1 cellular context compared by ENCODE assay signal in the genomic region with DNA sequence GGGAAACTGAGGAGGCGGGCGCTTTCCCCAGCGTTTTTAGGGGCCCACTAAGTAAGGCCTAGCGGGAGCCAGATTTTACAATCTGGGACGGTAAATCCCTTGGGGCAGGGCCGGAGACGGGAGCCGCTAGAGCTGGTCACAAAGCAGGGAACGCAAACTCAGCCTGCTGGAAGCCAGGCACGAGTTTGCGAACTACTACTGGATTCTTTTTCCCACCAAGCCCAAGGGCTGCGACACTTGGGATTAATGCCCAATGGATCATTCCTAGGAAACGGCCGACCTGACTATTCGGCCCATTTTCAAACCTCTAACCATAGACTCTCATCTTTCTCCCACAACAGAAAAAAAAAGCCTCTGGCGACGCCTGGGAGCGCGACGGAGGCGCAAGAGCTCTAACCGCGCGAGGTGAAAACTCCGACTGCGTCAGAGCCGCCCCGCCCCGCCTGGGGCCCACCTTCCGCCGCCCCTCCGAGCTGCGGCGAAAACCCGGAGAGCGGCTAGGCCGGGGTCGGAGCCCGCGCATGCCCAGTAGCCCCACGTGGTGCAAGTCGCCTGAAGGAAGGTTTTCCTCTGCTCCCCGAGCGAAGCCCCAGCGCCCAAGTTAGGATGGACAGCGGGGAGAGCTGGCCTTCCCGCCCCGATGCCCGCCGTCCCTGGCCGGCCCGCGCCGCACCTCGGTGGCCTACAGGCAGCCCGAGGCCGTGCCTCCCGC.
TF ChIP-seq lines count a peak whose summit lies in the region.

No MANE protein-coding gene starts in this region.

TF ChIP-seq in WTC11, 78 proteins besides CTCF, POLR2A, EP300 and RAD21 (continued from another document and continues in another):
- TF ChIP-seq, protein P1, sequence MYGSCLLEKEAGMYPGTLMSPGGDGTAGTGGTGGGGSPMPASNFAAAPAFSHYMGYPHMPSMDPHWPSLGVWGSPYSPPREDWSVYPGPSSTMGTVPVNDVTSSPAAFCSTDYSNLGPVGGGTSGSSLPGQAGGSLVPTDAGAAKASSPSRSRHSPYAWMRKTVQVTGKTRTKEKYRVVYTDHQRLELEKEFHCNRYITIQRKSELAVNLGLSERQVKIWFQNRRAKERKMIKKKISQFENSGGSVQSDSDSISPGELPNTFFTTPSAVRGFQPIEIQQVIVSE (CRISPR knock-in tag; IDR thresholded peaks at IDR 0.05; ENCODE audit: borderline replicate concordance) = no peak
- TF ChIP-seq NFATC4 (CRISPR knock-in tag; IDR thresholded peaks at IDR 0.05) (no peak), NFYB (CRISPR knock-in tag; conservative IDR thresholded peaks at IDR 0.05; ENCODE audit: low read depth) (no peak), CBFB (CRISPR knock-in tag; IDR thresholded peaks at IDR 0.05; ENCODE audit: low read depth) (no peak), TEAD1 (CRISPR knock-in tag; IDR thresholded peaks at IDR 0.05) (0 out of 2 replicates have a peak, but pooled peaks have one; percentile 50), JAZF1 (CRISPR knock-in tag; IDR thresholded peaks at IDR 0.05) (no peak), GTF2I (CRISPR knock-in tag; conservative IDR thresholded peaks at IDR 0.05) (no peak), ZNF671 (CRISPR knock-in tag; IDR thresholded peaks at IDR 0.05) (no peak), TCF7 (CRISPR knock-in tag; IDR thresholded peaks at IDR 0.05; ENCODE audit: low read depth) (0 out of 2 replicates have a peak, but pooled peaks have one; percentile 56), SMAD4 (CRISPR knock-in tag; IDR thresholded peaks at IDR 0.05) (no peak), PRRX2 (CRISPR knock-in tag; IDR thresholded peaks at IDR 0.05) (no peak), ELF4 (CRISPR knock-in tag; IDR thresholded peaks at IDR 0.05; ENCODE audit: low read depth) (peak; percentile 82; the same call in 1 of the 2 replicates), CREM (CRISPR knock-in tag; IDR thresholded peaks at IDR 0.05) (peak; percentile 76; the same call in 1 of the 2 replicates), ZNF263 (CRISPR knock-in tag; IDR thresholded peaks at IDR 0.05; ENCODE audit: low read depth) (0 out of 2 replicates have a peak, but pooled peaks have one; percentile 28), ZNF219 (CRISPR knock-in tag; IDR thresholded peaks at IDR 0.05; ENCODE audit: borderline replicate concordance) (0 out of 2 replicates have a peak, but pooled peaks have one; percentile 34), KAT7 (CRISPR knock-in tag; IDR thresholded peaks at IDR 0.05; ENCODE audit: borderline replicate concordance) (no peak), FOXP1 (CRISPR knock-in tag; IDR thresholded peaks at IDR 0.05; ENCODE audit: borderline replicate concordance) (no peak)
- TF ChIP-seq, protein P2, sequence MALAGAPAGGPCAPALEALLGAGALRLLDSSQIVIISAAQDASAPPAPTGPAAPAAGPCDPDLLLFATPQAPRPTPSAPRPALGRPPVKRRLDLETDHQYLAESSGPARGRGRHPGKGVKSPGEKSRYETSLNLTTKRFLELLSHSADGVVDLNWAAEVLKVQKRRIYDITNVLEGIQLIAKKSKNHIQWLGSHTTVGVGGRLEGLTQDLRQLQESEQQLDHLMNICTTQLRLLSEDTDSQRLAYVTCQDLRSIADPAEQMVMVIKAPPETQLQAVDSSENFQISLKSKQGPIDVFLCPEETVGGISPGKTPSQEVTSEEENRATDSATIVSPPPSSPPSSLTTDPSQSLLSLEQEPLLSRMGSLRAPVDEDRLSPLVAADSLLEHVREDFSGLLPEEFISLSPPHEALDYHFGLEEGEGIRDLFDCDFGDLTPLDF (CRISPR knock-in tag; IDR thresholded peaks at IDR 0.05) = 0 out of 2 replicates have a peak, but pooled peaks have one; percentile 42
- TF ChIP-seq, protein P3, sequence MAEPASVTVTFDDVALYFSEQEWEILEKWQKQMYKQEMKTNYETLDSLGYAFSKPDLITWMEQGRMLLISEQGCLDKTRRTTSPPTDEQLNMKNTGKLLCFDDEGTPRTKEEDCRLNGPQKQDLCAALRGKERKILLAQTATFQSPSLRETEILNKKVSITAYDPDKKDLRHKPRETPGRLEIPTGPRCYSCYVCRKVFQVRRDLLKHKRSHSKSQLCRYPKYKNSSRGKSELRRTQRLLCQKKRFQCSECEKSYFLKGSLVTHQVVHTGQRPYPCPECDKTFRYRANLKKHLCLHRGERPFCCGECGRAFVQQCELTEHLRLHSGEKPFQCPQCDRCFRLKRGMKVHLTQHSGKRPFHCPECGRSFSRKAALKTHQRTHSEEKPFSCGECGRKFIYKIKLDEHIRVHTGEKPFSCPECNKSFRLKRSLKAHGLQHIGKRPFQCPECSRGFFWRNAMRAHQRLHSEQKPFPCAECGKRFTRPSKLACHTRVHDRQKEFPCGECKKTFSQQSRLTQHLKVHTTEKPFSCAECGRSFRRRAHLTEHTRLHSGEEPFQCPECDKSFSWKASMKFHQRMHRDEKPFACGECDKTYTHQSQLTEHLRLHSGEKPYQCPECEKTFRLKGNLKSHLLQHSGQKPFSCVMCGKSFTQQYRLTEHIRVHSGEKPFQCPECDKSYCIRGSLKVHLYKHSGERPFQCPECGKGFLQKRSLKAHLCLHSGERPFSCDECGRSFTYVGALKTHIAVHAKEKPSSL (CRISPR knock-in tag; conservative IDR thresholded peaks at IDR 0.05) = no peak
- TF ChIP-seq, protein P4, sequence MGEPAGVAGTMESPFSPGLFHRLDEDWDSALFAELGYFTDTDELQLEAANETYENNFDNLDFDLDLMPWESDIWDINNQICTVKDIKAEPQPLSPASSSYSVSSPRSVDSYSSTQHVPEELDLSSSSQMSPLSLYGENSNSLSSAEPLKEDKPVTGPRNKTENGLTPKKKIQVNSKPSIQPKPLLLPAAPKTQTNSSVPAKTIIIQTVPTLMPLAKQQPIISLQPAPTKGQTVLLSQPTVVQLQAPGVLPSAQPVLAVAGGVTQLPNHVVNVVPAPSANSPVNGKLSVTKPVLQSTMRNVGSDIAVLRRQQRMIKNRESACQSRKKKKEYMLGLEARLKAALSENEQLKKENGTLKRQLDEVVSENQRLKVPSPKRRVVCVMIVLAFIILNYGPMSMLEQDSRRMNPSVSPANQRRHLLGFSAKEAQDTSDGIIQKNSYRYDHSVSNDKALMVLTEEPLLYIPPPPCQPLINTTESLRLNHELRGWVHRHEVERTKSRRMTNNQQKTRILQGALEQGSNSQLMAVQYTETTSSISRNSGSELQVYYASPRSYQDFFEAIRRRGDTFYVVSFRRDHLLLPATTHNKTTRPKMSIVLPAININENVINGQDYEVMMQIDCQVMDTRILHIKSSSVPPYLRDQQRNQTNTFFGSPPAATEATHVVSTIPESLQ (CRISPR knock-in tag; IDR thresholded peaks at IDR 0.05) = no peak
- TF ChIP-seq, protein P5, sequence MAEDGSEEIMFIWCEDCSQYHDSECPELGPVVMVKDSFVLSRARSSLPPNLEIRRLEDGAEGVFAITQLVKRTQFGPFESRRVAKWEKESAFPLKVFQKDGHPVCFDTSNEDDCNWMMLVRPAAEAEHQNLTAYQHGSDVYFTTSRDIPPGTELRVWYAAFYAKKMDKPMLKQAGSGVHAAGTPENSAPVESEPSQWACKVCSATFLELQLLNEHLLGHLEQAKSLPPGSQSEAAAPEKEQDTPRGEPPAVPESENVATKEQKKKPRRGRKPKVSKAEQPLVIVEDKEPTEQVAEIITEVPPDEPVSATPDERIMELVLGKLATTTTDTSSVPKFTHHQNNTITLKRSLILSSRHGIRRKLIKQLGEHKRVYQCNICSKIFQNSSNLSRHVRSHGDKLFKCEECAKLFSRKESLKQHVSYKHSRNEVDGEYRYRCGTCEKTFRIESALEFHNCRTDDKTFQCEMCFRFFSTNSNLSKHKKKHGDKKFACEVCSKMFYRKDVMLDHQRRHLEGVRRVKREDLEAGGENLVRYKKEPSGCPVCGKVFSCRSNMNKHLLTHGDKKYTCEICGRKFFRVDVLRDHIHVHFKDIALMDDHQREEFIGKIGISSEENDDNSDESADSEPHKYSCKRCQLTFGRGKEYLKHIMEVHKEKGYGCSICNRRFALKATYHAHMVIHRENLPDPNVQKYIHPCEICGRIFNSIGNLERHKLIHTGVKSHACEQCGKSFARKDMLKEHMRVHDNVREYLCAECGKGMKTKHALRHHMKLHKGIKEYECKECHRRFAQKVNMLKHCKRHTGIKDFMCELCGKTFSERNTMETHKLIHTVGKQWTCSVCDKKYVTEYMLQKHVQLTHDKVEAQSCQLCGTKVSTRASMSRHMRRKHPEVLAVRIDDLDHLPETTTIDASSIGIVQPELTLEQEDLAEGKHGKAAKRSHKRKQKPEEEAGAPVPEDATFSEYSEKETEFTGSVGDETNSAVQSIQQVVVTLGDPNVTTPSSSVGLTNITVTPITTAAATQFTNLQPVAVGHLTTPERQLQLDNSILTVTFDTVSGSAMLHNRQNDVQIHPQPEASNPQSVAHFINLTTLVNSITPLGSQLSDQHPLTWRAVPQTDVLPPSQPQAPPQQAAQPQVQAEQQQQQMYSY (CRISPR knock-in tag; IDR thresholded peaks at IDR 0.05) = peak; percentile 99
- TF ChIP-seq, protein P6, sequence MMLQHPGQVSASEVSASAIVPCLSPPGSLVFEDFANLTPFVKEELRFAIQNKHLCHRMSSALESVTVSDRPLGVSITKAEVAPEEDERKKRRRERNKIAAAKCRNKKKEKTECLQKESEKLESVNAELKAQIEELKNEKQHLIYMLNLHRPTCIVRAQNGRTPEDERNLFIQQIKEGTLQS (CRISPR knock-in tag; conservative IDR thresholded peaks at IDR 0.05) = no peak
- TF ChIP-seq, protein P7, sequence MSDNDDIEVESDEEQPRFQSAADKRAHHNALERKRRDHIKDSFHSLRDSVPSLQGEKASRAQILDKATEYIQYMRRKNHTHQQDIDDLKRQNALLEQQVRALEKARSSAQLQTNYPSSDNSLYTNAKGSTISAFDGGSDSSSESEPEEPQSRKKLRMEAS (CRISPR knock-in tag; IDR thresholded peaks at IDR 0.05) = peak; percentile 92; the same call in 1 of the 2 replicates
- TF ChIP-seq, protein P8, sequence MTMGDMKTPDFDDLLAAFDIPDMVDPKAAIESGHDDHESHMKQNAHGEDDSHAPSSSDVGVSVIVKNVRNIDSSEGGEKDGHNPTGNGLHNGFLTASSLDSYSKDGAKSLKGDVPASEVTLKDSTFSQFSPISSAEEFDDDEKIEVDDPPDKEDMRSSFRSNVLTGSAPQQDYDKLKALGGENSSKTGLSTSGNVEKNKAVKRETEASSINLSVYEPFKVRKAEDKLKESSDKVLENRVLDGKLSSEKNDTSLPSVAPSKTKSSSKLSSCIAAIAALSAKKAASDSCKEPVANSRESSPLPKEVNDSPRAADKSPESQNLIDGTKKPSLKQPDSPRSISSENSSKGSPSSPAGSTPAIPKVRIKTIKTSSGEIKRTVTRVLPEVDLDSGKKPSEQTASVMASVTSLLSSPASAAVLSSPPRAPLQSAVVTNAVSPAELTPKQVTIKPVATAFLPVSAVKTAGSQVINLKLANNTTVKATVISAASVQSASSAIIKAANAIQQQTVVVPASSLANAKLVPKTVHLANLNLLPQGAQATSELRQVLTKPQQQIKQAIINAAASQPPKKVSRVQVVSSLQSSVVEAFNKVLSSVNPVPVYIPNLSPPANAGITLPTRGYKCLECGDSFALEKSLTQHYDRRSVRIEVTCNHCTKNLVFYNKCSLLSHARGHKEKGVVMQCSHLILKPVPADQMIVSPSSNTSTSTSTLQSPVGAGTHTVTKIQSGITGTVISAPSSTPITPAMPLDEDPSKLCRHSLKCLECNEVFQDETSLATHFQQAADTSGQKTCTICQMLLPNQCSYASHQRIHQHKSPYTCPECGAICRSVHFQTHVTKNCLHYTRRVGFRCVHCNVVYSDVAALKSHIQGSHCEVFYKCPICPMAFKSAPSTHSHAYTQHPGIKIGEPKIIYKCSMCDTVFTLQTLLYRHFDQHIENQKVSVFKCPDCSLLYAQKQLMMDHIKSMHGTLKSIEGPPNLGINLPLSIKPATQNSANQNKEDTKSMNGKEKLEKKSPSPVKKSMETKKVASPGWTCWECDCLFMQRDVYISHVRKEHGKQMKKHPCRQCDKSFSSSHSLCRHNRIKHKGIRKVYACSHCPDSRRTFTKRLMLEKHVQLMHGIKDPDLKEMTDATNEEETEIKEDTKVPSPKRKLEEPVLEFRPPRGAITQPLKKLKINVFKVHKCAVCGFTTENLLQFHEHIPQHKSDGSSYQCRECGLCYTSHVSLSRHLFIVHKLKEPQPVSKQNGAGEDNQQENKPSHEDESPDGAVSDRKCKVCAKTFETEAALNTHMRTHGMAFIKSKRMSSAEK (CRISPR knock-in tag; IDR thresholded peaks at IDR 0.05; ENCODE audit: borderline replicate concordance) = no peak
- TF ChIP-seq, protein P9, sequence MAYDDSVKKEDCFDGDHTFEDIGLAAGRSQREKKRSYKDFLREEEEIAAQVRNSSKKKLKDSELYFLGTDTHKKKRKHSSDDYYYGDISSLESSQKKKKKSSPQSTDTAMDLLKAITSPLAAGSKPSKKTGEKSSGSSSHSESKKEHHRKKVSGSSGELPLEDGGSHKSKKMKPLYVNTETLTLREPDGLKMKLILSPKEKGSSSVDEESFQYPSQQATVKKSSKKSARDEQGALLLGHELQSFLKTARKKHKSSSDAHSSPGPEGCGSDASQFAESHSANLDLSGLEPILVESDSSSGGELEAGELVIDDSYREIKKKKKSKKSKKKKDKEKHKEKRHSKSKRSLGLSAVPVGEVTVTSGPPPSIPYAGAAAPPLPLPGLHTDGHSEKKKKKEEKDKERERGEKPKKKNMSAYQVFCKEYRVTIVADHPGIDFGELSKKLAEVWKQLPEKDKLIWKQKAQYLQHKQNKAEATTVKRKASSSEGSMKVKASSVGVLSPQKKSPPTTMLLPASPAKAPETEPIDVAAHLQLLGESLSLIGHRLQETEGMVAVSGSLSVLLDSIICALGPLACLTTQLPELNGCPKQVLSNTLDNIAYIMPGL (CRISPR knock-in tag; IDR thresholded peaks at IDR 0.05) = peak; percentile 59; the same call in 1 of the 2 replicates
- TF ChIP-seq, protein P10, sequence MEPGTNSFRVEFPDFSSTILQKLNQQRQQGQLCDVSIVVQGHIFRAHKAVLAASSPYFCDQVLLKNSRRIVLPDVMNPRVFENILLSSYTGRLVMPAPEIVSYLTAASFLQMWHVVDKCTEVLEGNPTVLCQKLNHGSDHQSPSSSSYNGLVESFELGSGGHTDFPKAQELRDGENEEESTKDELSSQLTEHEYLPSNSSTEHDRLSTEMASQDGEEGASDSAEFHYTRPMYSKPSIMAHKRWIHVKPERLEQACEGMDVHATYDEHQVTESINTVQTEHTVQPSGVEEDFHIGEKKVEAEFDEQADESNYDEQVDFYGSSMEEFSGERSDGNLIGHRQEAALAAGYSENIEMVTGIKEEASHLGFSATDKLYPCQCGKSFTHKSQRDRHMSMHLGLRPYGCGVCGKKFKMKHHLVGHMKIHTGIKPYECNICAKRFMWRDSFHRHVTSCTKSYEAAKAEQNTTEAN (CRISPR knock-in tag; IDR thresholded peaks at IDR 0.05) = no peak; the same call in 1 of the 2 replicates
- TF ChIP-seq, protein P11, sequence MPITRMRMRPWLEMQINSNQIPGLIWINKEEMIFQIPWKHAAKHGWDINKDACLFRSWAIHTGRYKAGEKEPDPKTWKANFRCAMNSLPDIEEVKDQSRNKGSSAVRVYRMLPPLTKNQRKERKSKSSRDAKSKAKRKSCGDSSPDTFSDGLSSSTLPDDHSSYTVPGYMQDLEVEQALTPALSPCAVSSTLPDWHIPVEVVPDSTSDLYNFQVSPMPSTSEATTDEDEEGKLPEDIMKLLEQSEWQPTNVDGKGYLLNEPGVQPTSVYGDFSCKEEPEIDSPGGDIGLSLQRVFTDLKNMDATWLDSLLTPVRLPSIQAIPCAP (CRISPR knock-in tag; IDR thresholded peaks at IDR 0.05) = peak; percentile 78; the same call in 1 of the 2 replicates
